8 cellular contexts compared by ENCODE assay signal in genomic region chr11:69443968-69444364, GRCh38. TPM values are rescaled to one million over a fixed set of nuclear protein-coding genes. Genes with fewer than 3 reads are reported as not detected.
DNase-seq lines count a peak whose midpoint lies in the region; ATAC-seq and TF ChIP-seq lines count a peak whose summit lies in the region.

No MANE protein-coding gene starts in this region.

- intact Hi-C loops in spleen (cut with DNase I; ENCODE audit: low total_unique reads): no loop called here

- H3K27me3 ChIP-seq in hepatocyte: no peaks in the 10 kb centered on the region
- peaks cover 0 to 8% (median 0%) of the 10 kb centered on the region in 7 donors for H3K27me3 ChIP-seq in spleen (replicated peaks in 1 of 7)

- WGBS in hepatocyte (ENCODE audit: low lambda C conversion rate, missing lambda C conversion rate): 57% methylated on average over 6 of the region's 6 CpGs
- 39 to 63% (median 50%) methylated on average over 6 of the region's 6 CpGs for WGBS in spleen, 5 donors

- TF ChIP-seq CTCF in HFF-Myc (IDR thresholded peaks at IDR 0.05; ENCODE audit: low read depth, low read length, missing control alignments) (no peak), hepatocyte (IDR thresholded peaks at IDR 0.05; ENCODE audit: poor library complexity) (no peak), spleen (IDR thresholded peaks at IDR 0.05 in 8 of 11, conservative IDR thresholded peaks at IDR 0.05 in 3 of 11) (no peak)

- no peaks in the 10 kb centered on the region for H4K20me1 ChIP-seq in hepatocyte (ENCODE audit: insufficient read depth, poor library complexity, severe bottlenecking)

- peaks cover 6% of the 10 kb centered on the region for H3K27me3 Mint-ChIP-seq in activated naive CD8-positive, alpha-beta T cell

- peak overlapping the region; percentile 94 for H3K27ac ChIP-seq in hepatocyte
- H3K27ac ChIP-seq in spleen: peak overlapping the region; percentile 57 to 88 (median 84)

- H3K36me3 ChIP-seq in hepatocyte (replicated peaks; ENCODE audit: insufficient read depth, low read depth) (no peaks in the 10 kb centered on the region), spleen (no peaks in the 10 kb centered on the region)

- H2AFZ ChIP-seq in hepatocyte: peak overlapping the region; percentile 66

- no peaks in the 10 kb centered on the region for H3K9me2 ChIP-seq in hepatocyte (replicated peaks; ENCODE audit: insufficient read depth)

- peak overlapping the region; percentile 79 for H3K4me2 ChIP-seq in hepatocyte

- no peak for TF ChIP-seq POLR2A in spleen (IDR thresholded peaks at IDR 0.05)

- peaks cover 28% of the 10 kb centered on the region for H3K4me1 ChIP-seq in hepatocyte (ENCODE audit: insufficient read depth)
- peaks cover 22 to 61% (median 41%) of the 10 kb centered on the region in 6 donors for H3K4me1 ChIP-seq in spleen

- no peak for DNase-seq in HFF-Myc (ENCODE audit: extremely low read depth, low read depth)
- DNase-seq in hepatocyte (ENCODE audit: low spot score): no peak
- peak; percentile 63 for DNase-seq in spleen
- DNase-seq in GDM1 (lab: John Stamatoyannopoulos, UW): no peak
- no peak for DNase-seq in D341Med (ENCODE audit: low spot score)
- no peak for DNase-seq in OCI-M1 (lab: John Stamatoyannopoulos, UW)

- H3K9me3 Mint-ChIP-seq in activated naive CD8-positive, alpha-beta T cell (ENCODE audit: low read depth): no peaks in the 10 kb centered on the region

- no peak overlapping the region for H3K27ac Mint-ChIP-seq in activated naive CD8-positive, alpha-beta T cell

- no peaks in the 10 kb centered on the region for H3K36me3 Mint-ChIP-seq in activated naive CD8-positive, alpha-beta T cell

- H3K9me3 ChIP-seq in hepatocyte (ENCODE audit: low read depth) (no peaks in the 10 kb centered on the region), spleen (no peaks in the 10 kb centered on the region)

- peak overlapping the region; percentile 71 for H3K4me3 Mint-ChIP-seq in activated naive CD8-positive, alpha-beta T cell

- ATAC-seq in HG03460 (IDR thresholded peaks at IDR 0.05; ENCODE audit: unreplicated experiment): no peak

- peaks cover 10% of the 10 kb centered on the region for H3K4me1 Mint-ChIP-seq in activated naive CD8-positive, alpha-beta T cell (ENCODE audit: low read depth)

- peak overlapping the region; percentile 32 for H3K4me3 ChIP-seq in HFF-Myc (replicated peaks; ENCODE audit: low read depth, low read length)
- H3K4me3 ChIP-seq in hepatocyte: no peak overlapping the region
- H3K4me3 ChIP-seq in spleen: peak overlapping the region in 6 of 8 donors; percentile 20 to 62 (median 38)

- no peaks in the 10 kb centered on the region for H3K79me2 ChIP-seq in hepatocyte

RNA-seq across cellular contexts. Expression of gene LINC01488, which starts 37.5 kb away (rescaled TPM):
- total RNA-seq in hepatocyte: 0.27 and 0.64 TPM in 2 replicates
- 0.59 and 0.71 TPM in 2 replicates for polyA plus RNA-seq in hepatocyte
- total RNA-seq in spleen: not detected
- not detected for polyA plus RNA-seq in spleen
